In genomic region chr1:229208481-229208880, GRCh38 we compare ENCODE assay signal across 18 cellular contexts.
A peak's percentile ranks its signal among the peaks of the same experiment; 100 is the strongest.
DNase-seq lines count a peak whose midpoint lies in the region; ATAC-seq and TF ChIP-seq lines count a peak whose summit lies in the region.
"Had no signal": no experiment of that assay in that cellular context is flagged by ENCODE, and none has a peak within 500 bp of the region (broad histone marks: within the 10 kb centered on the region; RNA-seq: fewer than 3 reads in every experiment).

No MANE protein-coding gene starts in this region.

- no peak for TF ChIP-seq POLR2A in thyroid gland (IDR thresholded peaks at IDR 0.05)

- intact Hi-C loops in thyroid gland (cut with DNase I) = no loop called here
- intact Hi-C loops in activated CD4-positive, alpha-beta T cell treated with anti-CD3 and anti-CD28 coated beads for 36 hours (cut with DNase I, micrococcal nuclease) = loop anchor here in 1 of 2 experiments (5.0 kb wide), 1 partner anchor 51 kb away; no protein-coding TSS in a partner anchor

- H3K4me3 ChIP-seq in cardiac fibroblast (replicated peaks in 1 of 2; ENCODE audit: low read depth in 2 of 2, low read length in 2 of 2) = no peak overlapping the region
- no peak overlapping the region for H3K4me3 ChIP-seq in thyroid gland (replicated peaks in 1 of 3)
- H3K4me3 ChIP-seq: BLaER1, Peyer's patch had no signal

- no peaks in the 10 kb centered on the region for H3K9me3 ChIP-seq in thyroid gland
- H3K9me3 ChIP-seq: BLaER1, Peyer's patch had no signal

- CTCF ChIA-PET in activated CD4-positive, alpha-beta T cell treated with anti-CD3 and anti-CD28 coated beads for 36 hours (lab: Charles Lee) = no interaction called here

- no peak overlapping the region for H3K4me3 Mint-ChIP-seq in activated CD4-positive, alpha-beta T cell treated with anti-CD3 and anti-CD28 coated beads for 36 hours
- H3K4me3 Mint-ChIP-seq: H9 had no signal

- peak; percentile 24 for DNase-seq in HCEC 1CT
- peak; percentile 32 to 42 for DNase-seq in cardiac fibroblast (ENCODE audit: low read depth in 2 of 2)
- peak; percentile 61 for DNase-seq in iris pigment epithelial cell (ENCODE audit: low read depth)
- DNase-seq in thyroid gland = no peak
- DNase-seq in inferior parietal cortex (ENCODE audit: extremely low spot score) = no peak
- no peak for DNase-seq in activated naive CD4-positive, alpha-beta T cell treated with anti-CD3 and anti-CD28 coated beads, Interleukin-2, amount 50 U/mL, for 72 hours (ENCODE audit: low spot score in 2 of 2)
- no peak for DNase-seq in activated CD4-positive, alpha-beta T cell treated with anti-CD3 and anti-CD28 coated beads for 36 hours
- DNase-seq: DMS 273 treated with DMSO at 0.1 percent for 48 hours, H9, NCI-H1092, NCI-H2107, NCI-H446, NCI-H748 treated with DMSO at 0.1 percent for 48 hours, Peyer's patch, Right ventricle myocardium superior had no signal

- no peaks in the 10 kb centered on the region for H3K36me3 ChIP-seq in thyroid gland
- H3K36me3 ChIP-seq: BLaER1, Peyer's patch had no signal

- no peak for TF ChIP-seq CTCF in cardiac fibroblast (IDR thresholded peaks at IDR 0.05; ENCODE audit: low read depth, low read length)
- TF ChIP-seq CTCF in thyroid gland (IDR thresholded peaks at IDR 0.05) = no peak

- H3K4me1 Mint-ChIP-seq in activated CD4-positive, alpha-beta T cell treated with anti-CD3 and anti-CD28 coated beads for 36 hours = peaks cover 26% of the 10 kb centered on the region

- peak overlapping the region in 2 of 3 donors; percentile 55 to 72 for H3K27ac ChIP-seq in thyroid gland
- H3K27ac ChIP-seq: BLaER1, Peyer's patch had no signal

- peaks cover 0 to 4% of the 10 kb centered on the region in 2 donors for H3K36me3 Mint-ChIP-seq in activated naive CD4-positive, alpha-beta T cell treated with anti-CD3 and anti-CD28 coated beads, Interleukin-2, amount 50 U/mL, for 72 hours
- peaks cover 2% of the 10 kb centered on the region for H3K36me3 Mint-ChIP-seq in activated CD4-positive, alpha-beta T cell treated with anti-CD3 and anti-CD28 coated beads for 36 hours (ENCODE audit: low read depth)

- POLR2A ChIA-PET in activated CD4-positive, alpha-beta T cell treated with anti-CD3 and anti-CD28 coated beads for 36 hours (lab: Charles Lee) = no interaction called here

- H3K27me3 ChIP-seq in thyroid gland = no peaks in the 10 kb centered on the region
- H3K27me3 ChIP-seq: BLaER1, Peyer's patch had no signal

- 80 to 92% methylated on average over 3 of the region's 3 CpGs for WGBS in thyroid gland, 2 donors

- peaks cover 36 to 39% of the 10 kb centered on the region in 2 donors for H3K4me1 ChIP-seq in thyroid gland
- H3K4me1 ChIP-seq: Peyer's patch had no signal

- no peak overlapping the region for H3K27ac Mint-ChIP-seq in activated naive CD4-positive, alpha-beta T cell treated with anti-CD3 and anti-CD28 coated beads, Interleukin-2, amount 50 U/mL, for 72 hours
- no peak overlapping the region for H3K27ac Mint-ChIP-seq in activated CD4-positive, alpha-beta T cell treated with anti-CD3 and anti-CD28 coated beads for 36 hours
- H3K27ac Mint-ChIP-seq: H9 had no signal

- no peaks in the 10 kb centered on the region for H3K27me3 Mint-ChIP-seq in activated CD4-positive, alpha-beta T cell treated with anti-CD3 and anti-CD28 coated beads for 36 hours

- H3K9me3 Mint-ChIP-seq in activated naive CD4-positive, alpha-beta T cell treated with anti-CD3 and anti-CD28 coated beads, Interleukin-2, amount 50 U/mL, for 72 hours = no peaks in the 10 kb centered on the region
- H3K9me3 Mint-ChIP-seq in activated CD4-positive, alpha-beta T cell treated with anti-CD3 and anti-CD28 coated beads for 36 hours (ENCODE audit: low read depth) = no peaks in the 10 kb centered on the region
- H3K9me3 Mint-ChIP-seq: H9 had no signal

- ATAC-seq in activated naive CD4-positive, alpha-beta T cell treated with anti-CD3 and anti-CD28 coated beads, Interleukin-2, amount 50 U/mL, for 72 hours = no peak
- no peak for ATAC-seq in HG03097 (IDR thresholded peaks at IDR 0.05; ENCODE audit: low FRiP score, unreplicated experiment)
- ATAC-seq in activated CD4-positive, alpha-beta T cell treated with anti-CD3 and anti-CD28 coated beads for 36 hours = no peak
- ATAC-seq: SK-N-SH treated with all-trans-retinoic acid at 6 μM for 48 hours had no signal

Comparison
In these comparisons a context has a peak if more than half of its experiments do, and no peak if none do; other contexts are left out.
1. DNase-seq: peak in HCEC 1CT (single experiment), cardiac fibroblast (2 of 2) and iris pigment epithelial cell (single experiment); none in thyroid gland (0 of 2), inferior parietal cortex (single experiment), activated naive CD4-positive, alpha-beta T cell treated with anti-CD3 and anti-CD28 coated beads, Interleukin-2, amount 50 U/mL, for 72 hours (0 of 2) and activated CD4-positive, alpha-beta T cell treated with anti-CD3 and anti-CD28 coated beads for 36 hours (single experiment).